ENCODE assay signal across 1 cellular context in the genomic region with DNA sequence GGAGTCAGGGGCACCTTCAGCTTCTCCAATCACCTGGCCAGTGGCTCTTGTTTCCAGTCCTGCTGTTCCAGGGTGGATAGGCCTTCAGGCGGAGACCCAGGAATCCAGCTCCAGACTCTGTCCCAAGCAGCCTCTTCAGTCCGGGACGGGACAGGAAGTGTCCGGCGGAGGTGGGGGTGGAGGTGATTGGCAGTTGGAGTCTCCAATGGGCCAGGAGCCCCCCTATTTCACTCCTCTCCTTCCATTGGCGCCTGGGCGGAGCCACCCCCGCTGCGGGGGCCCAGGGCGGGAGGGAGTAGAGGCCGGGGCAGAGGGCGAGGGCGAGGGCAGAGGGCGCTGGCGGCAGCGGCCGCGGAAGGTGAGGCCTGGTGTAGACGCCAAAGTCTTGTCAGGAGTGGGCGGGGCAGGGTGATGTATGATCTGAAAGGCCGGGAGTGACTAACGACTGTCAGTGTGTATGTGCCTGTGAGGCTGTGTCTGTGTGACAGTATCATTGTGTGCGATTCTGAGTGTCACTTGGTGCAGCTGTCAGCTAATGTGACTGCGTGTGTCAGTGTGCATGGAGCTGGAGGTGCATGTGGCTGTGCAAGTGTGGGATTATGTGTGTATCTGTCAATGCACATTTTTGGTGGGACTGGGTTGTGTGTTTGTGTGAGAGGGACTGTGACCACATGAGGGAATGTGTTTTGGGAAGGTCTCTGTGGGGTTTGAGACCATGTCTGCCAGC.
TF ChIP-seq lines count a peak whose summit lies in the region.

Gene IL11RA, plus strand, starts transcription at position 310 of the 727 bp plus-strand sequence. CDS start 3,033 bp downstream, outside the sequence.

TF ChIP-seq in K562, 482 proteins besides CTCF, POLR2A, EP300 and RAD21 (continued from another document and continues in another):
- TF ChIP-seq, protein P1, sequence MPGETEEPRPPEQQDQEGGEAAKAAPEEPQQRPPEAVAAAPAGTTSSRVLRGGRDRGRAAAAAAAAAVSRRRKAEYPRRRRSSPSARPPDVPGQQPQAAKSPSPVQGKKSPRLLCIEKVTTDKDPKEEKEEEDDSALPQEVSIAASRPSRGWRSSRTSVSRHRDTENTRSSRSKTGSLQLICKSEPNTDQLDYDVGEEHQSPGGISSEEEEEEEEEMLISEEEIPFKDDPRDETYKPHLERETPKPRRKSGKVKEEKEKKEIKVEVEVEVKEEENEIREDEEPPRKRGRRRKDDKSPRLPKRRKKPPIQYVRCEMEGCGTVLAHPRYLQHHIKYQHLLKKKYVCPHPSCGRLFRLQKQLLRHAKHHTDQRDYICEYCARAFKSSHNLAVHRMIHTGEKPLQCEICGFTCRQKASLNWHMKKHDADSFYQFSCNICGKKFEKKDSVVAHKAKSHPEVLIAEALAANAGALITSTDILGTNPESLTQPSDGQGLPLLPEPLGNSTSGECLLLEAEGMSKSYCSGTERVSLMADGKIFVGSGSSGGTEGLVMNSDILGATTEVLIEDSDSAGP (CRISPR knock-in tag; IDR thresholded peaks at IDR 0.05), result 0 out of 2 replicates have a peak, but pooled peaks have one; percentile 65
- 0 out of 2 replicates have a peak, but pooled peaks have one; percentile 11 for TF ChIP-seq NFE2 (IDR thresholded peaks at IDR 0.05; ENCODE audit: low read depth)
- TF ChIP-seq MXI1 (IDR thresholded peaks at IDR 0.05; ENCODE audit: low read depth, low read length), result no peak
- 0 out of 2 replicates have a peak, but pooled peaks have one; percentile 23 for TF ChIP-seq SOX6 (IDR thresholded peaks at IDR 0.05)
- TF ChIP-seq, protein P2, sequence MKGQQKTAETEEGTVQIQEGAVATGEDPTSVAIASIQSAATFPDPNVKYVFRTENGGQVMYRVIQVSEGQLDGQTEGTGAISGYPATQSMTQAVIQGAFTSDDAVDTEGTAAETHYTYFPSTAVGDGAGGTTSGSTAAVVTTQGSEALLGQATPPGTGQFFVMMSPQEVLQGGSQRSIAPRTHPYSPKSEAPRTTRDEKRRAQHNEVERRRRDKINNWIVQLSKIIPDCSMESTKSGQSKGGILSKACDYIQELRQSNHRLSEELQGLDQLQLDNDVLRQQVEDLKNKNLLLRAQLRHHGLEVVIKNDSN (CRISPR knock-in tag; IDR thresholded peaks at IDR 0.05), result no peak
- 0 out of 2 replicates have a peak, but pooled peaks have one; percentile 50 for TF ChIP-seq THRB (CRISPR knock-in tag; conservative IDR thresholded peaks at IDR 0.05)
- no peak for TF ChIP-seq MTA2 (IDR thresholded peaks at IDR 0.05; ENCODE audit: low read depth)
- TF ChIP-seq ZSCAN29 (IDR thresholded peaks at IDR 0.05), result peak; percentile 65; the same call in 1 of the 2 replicates
- TF ChIP-seq MAFG (tag; conservative IDR thresholded peaks at IDR 0.05), result no peak
- TF ChIP-seq TBP (optimal IDR thresholded peaks at IDR 0.05; ENCODE audit: low read depth, low read length), result peak; percentile 44
- TF ChIP-seq, protein P3, sequence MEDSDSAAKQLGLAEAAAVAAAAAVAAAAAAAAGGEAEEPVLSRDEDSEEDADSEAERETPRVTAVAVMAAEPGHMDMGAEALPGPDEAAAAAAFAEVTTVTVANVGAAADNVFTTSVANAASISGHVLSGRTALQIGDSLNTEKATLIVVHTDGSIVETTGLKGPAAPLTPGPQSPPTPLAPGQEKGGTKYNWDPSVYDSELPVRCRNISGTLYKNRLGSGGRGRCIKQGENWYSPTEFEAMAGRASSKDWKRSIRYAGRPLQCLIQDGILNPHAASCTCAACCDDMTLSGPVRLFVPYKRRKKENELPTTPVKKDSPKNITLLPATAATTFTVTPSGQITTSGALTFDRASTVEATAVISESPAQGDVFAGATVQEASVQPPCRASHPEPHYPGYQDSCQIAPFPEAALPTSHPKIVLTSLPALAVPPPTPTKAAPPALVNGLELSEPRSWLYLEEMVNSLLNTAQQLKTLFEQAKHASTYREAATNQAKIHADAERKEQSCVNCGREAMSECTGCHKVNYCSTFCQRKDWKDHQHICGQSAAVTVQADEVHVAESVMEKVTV (CRISPR knock-in tag; IDR thresholded peaks at IDR 0.05), result no peak
- peak; percentile 58 for TF ChIP-seq PRDM10 (IDR thresholded peaks at IDR 0.05; ENCODE audit: partially characterized antibody)
- peak; percentile 60; the same call in 1 of the 2 replicates for TF ChIP-seq ATF7 (IDR thresholded peaks at IDR 0.05)
- TF ChIP-seq FOXJ3 (CRISPR knock-in tag; IDR thresholded peaks at IDR 0.05), result no peak
- TF ChIP-seq CTBP1 (IDR thresholded peaks at IDR 0.05; ENCODE audit: borderline replicate concordance), result peak; percentile 67
- peak; percentile 33 for TF ChIP-seq KDM5B (IDR thresholded peaks at IDR 0.05; ENCODE audit: insufficient replicate concordance, low read depth, low read length)
- no peak for TF ChIP-seq FOXM1 (IDR thresholded peaks at IDR 0.05; ENCODE audit: low read depth)
- TF ChIP-seq FOXM1 (CRISPR knock-in tag; IDR thresholded peaks at IDR 0.05; ENCODE audit: low read depth), result no peak
- TF ChIP-seq HDAC1 (IDR thresholded peaks at IDR 0.05), result peak in 1 of 2 experiments; percentile 87; a peak in 2 of 4 replicates
- TF ChIP-seq POLR2AphosphoS5 (IDR thresholded peaks at IDR 0.05; ENCODE audit: control insufficient read depth, insufficient read depth, low read depth, low read length), result peak; percentile 35; the same call in 1 of the 2 replicates
- no peak for TF ChIP-seq RBBP5 (IDR thresholded peaks at IDR 0.05; ENCODE audit: borderline replicate concordance, insufficient read depth, low read length, poor library complexity, severe bottlenecking)
- peak; percentile 54 for TF ChIP-seq MBD2 (IDR thresholded peaks at IDR 0.05; ENCODE audit: borderline replicate concordance, low read depth)
- 0 out of 2 replicates have a peak, but pooled peaks have one; percentile 5 for TF ChIP-seq CBFA2T3 (IDR thresholded peaks at IDR 0.05)
- TF ChIP-seq PHTF2 (CRISPR knock-in tag; IDR thresholded peaks at IDR 0.05), result no peak
- TF ChIP-seq NR2C2 (CRISPR knock-in tag; IDR thresholded peaks at IDR 0.05), result 0 out of 2 replicates have a peak, but pooled peaks have one; percentile 36
- TF ChIP-seq NR2C2 (tag; IDR thresholded peaks at IDR 0.05), result peak; percentile 95
- TF ChIP-seq NFIC (IDR thresholded peaks at IDR 0.05), result peak; percentile 54
- 0 out of 2 replicates have a peak, but pooled peaks have one; percentile 35 for TF ChIP-seq SMARCE1 (IDR thresholded peaks at IDR 0.05)
- TF ChIP-seq TOE1 (IDR thresholded peaks at IDR 0.05; ENCODE audit: borderline replicate concordance), result peak; percentile 30; the same call in 1 of the 2 replicates
- no peak for TF ChIP-seq TOE1 (CRISPR knock-in tag; IDR thresholded peaks at IDR 0.05; ENCODE audit: borderline replicate concordance, low read depth)
- TF ChIP-seq SMAD4 (CRISPR knock-in tag; conservative IDR thresholded peaks at IDR 0.05), result peak; percentile 59
- TF ChIP-seq PHF8 (IDR thresholded peaks at IDR 0.05; ENCODE audit: borderline replicate concordance, low read length), result peak; percentile 44; the same call in 1 of the 2 replicates
- TF ChIP-seq, protein P4, sequence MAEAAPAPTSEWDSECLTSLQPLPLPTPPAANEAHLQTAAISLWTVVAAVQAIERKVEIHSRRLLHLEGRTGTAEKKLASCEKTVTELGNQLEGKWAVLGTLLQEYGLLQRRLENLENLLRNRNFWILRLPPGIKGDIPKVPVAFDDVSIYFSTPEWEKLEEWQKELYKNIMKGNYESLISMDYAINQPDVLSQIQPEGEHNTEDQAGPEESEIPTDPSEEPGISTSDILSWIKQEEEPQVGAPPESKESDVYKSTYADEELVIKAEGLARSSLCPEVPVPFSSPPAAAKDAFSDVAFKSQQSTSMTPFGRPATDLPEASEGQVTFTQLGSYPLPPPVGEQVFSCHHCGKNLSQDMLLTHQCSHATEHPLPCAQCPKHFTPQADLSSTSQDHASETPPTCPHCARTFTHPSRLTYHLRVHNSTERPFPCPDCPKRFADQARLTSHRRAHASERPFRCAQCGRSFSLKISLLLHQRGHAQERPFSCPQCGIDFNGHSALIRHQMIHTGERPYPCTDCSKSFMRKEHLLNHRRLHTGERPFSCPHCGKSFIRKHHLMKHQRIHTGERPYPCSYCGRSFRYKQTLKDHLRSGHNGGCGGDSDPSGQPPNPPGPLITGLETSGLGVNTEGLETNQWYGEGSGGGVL (CRISPR knock-in tag; IDR thresholded peaks at IDR 0.05), result no peak
- TF ChIP-seq U2AF1 (optimal IDR thresholded peaks at IDR 0.05; ENCODE audit: low read depth, low read length), result no peak
- TF ChIP-seq VEZF1 (CRISPR knock-in tag; IDR thresholded peaks at IDR 0.05), result peak; percentile 92
- no peak for TF ChIP-seq TSC22D4 (tag; IDR thresholded peaks at IDR 0.05)
- no peak for TF ChIP-seq SRF (CRISPR knock-in tag; IDR thresholded peaks at IDR 0.05)
- TF ChIP-seq MYC (IDR thresholded peaks at IDR 0.05; ENCODE audit: low read depth, low read length), result peak; percentile 43; the same call in 1 of the 2 replicates
- no peak for TF ChIP-seq MYC (CRISPR knock-in tag; IDR thresholded peaks at IDR 0.05; ENCODE audit: borderline replicate concordance, low read depth)
- TF ChIP-seq ATF1 (CRISPR knock-in tag; IDR thresholded peaks at IDR 0.05), result no peak
- TF ChIP-seq ATF1 (tag; IDR thresholded peaks at IDR 0.05), result peak; percentile 71; the same call in 1 of the 2 replicates
- no peak for TF ChIP-seq ZNF3 (CRISPR knock-in tag; IDR thresholded peaks at IDR 0.05)
- TF ChIP-seq EGR1 (conservative IDR thresholded peaks at IDR 0.05), result peak; percentile 98
- TF ChIP-seq GABPB1 (CRISPR knock-in tag; IDR thresholded peaks at IDR 0.05), result 0 out of 2 replicates have a peak, but pooled peaks have one; percentile 59
- TF ChIP-seq PBX2 (CRISPR knock-in tag; IDR thresholded peaks at IDR 0.05; ENCODE audit: low read depth), result peak; percentile 28; the same call in 1 of the 2 replicates
- TF ChIP-seq PBX2 (tag; conservative IDR thresholded peaks at IDR 0.05; ENCODE audit: low read depth), result peak; percentile 92
- TF ChIP-seq MTA3 (IDR thresholded peaks at IDR 0.05; ENCODE audit: borderline replicate concordance), result peak; percentile 60; the same call in 1 of the 2 replicates
- TF ChIP-seq DPF2 (IDR thresholded peaks at IDR 0.05), result peak; percentile 53
- TF ChIP-seq ELF4 (CRISPR knock-in tag; IDR thresholded peaks at IDR 0.05), result 0 out of 2 replicates have a peak, but pooled peaks have one; percentile 8
- TF ChIP-seq JUND (IDR thresholded peaks at IDR 0.05; ENCODE audit: borderline replicate concordance, low read depth, low read length), result peak; percentile 64
- peak; percentile 69; the same call in 2 of the 3 replicates for TF ChIP-seq JUND (tag; IDR thresholded peaks at IDR 0.05; ENCODE audit: borderline replicate concordance, low read depth, low read length)
